Comparison of ENCODE assay signal across 1 cellular context in genomic region chr11:63012450-63013238, GRCh38.
A peak's percentile ranks its signal among the peaks of the same experiment; 100 is the strongest.
TF ChIP-seq lines count a peak whose summit lies in the region.

No MANE protein-coding gene starts in this region.

TF ChIP-seq in K562, 482 proteins besides CTCF, POLR2A, EP300 and RAD21 (continued from another document):
- TF ChIP-seq ZNF407 (IDR thresholded peaks at IDR 0.05; ENCODE audit: low read depth), result peak; percentile 77
- TF ChIP-seq CCNT2 (IDR thresholded peaks at IDR 0.05; ENCODE audit: borderline replicate concordance, extremely low read depth, insufficient read length, low read depth, low read length), result no peak
- peak; percentile 73 for TF ChIP-seq ZFP36 (IDR thresholded peaks at IDR 0.05; ENCODE audit: low read depth, low read length, partially characterized antibody)
- TF ChIP-seq SPI1 (IDR thresholded peaks at IDR 0.05; ENCODE audit: borderline replicate concordance, low read depth, low read length), result no peak
- TF ChIP-seq ETV5 (CRISPR knock-in tag; IDR thresholded peaks at IDR 0.05; ENCODE audit: low read depth), result no peak
- no peak for TF ChIP-seq ID3 (CRISPR knock-in tag; IDR thresholded peaks at IDR 0.05)
- no peak for TF ChIP-seq ID3 (tag; IDR thresholded peaks at IDR 0.05)
- TF ChIP-seq NFE2 (IDR thresholded peaks at IDR 0.05; ENCODE audit: low read depth), result no peak
- TF ChIP-seq ZBTB12 (CRISPR knock-in tag; IDR thresholded peaks at IDR 0.05), result no peak
